In genomic region chr2:187575081-187576067, GRCh38 we compare ENCODE assay signal across 14 cellular contexts. TPM values are rescaled to one million over a fixed set of nuclear protein-coding genes. Genes with fewer than 3 reads are reported as not detected.
DNase-seq lines count a peak whose midpoint lies in the region; ATAC-seq and TF ChIP-seq lines count a peak whose summit lies in the region.
"Had no signal": no experiment of that assay in that cellular context is flagged by ENCODE, and none has a peak within 500 bp of the region (broad histone marks: within the 10 kb centered on the region; RNA-seq: fewer than 3 reads in every experiment).

No MANE protein-coding gene starts in this region.

- ATAC-seq in HCT116: no peak
- ATAC-seq in naive thymus-derived CD8-positive, alpha-beta T cell: no peak
- ATAC-seq: activated CD8-positive, alpha-beta T cell treated with anti-CD3 and anti-CD28 coated beads, Interleukin-2, amount 10 ng/mL, durations not matched to agents 7 days and 5 days had no signal

- peak overlapping the region; percentile 68 for H3K27ac Mint-ChIP-seq in chondrocyte (ENCODE audit: unreplicated experiment)
- H3K27ac Mint-ChIP-seq in naive thymus-derived CD8-positive, alpha-beta T cell: no peak overlapping the region
- H3K27ac Mint-ChIP-seq: activated CD8-positive, alpha-beta T cell treated with anti-CD3 and anti-CD28 coated beads, Interleukin-2, amount 10 ng/mL, durations not matched to agents 7 days and 5 days had no signal

- DNase-seq in HCT116 (ENCODE audit: low read depth, low spot score) (no peak), chondrocyte (ENCODE audit: low spot score) (no peak), lung microvascular endothelial cell (ENCODE audit: low read depth in 2 of 2) (peak; percentile 55 to 83), ureter (ENCODE audit: low spot score) (no peak), A172 (ENCODE audit: low spot score) (no peak)
- no peak for DNase-seq in activated CD4-positive, alpha-beta T cell treated with anti-CD3 and anti-CD28 coated beads, Interleukin-2, amount 50 U/mL, for 1 hour
- DNase-seq in naive thymus-derived CD8-positive, alpha-beta T cell: no peak
- DNase-seq: activated CD8-positive, alpha-beta T cell treated with anti-CD3 and anti-CD28 coated beads, Interleukin-2, amount 10 ng/mL, durations not matched to agents 7 days and 5 days; activated gamma-delta T cell treated with Interleukin-2 at 50 U/mL for 16 hours; GDM1; NCI-H2171 treated with DMSO at 0.1 percent for 48 hours; OCI-M1; tibial artery had no signal

- H3K27ac ChIP-seq in 22Rv1 (0 out of 2 replicates have a peak overlapping the region, but pooled peaks have one; percentile 0), HCT116 (ENCODE audit: low read depth, low read length) (no peak overlapping the region)

- TF ChIP-seq POLR2A in HCT116 (IDR thresholded peaks at IDR 0.05; ENCODE audit: borderline replicate concordance, extremely low read depth, insufficient read depth, insufficient read length): no peak

- H3K4me3 ChIP-seq in HCT116 (replicated peaks in 1 of 2; ENCODE audit: low read depth in 1 of 2, low read length in 2 of 2): no peak overlapping the region
- H3K4me3 ChIP-seq: tibial artery had no signal

- H3K9me2 ChIP-seq in HCT116 (ENCODE audit: insufficient read depth): no peaks in the 10 kb centered on the region

- no peak for TF ChIP-seq RAD21 in HCT116 (IDR thresholded peaks at IDR 0.05; ENCODE audit: low read depth)

- H3K9me3 Mint-ChIP-seq in chondrocyte (ENCODE audit: low read depth): peaks cover 14% of the 10 kb centered on the region
- peaks cover 0 to 11% (median 2%) of the 10 kb centered on the region in 9 donors for H3K9me3 Mint-ChIP-seq in naive thymus-derived CD8-positive, alpha-beta T cell

- H3K79me2 ChIP-seq in HCT116 (ENCODE audit: insufficient read depth, low read length): no peaks in the 10 kb centered on the region

- H3K27me3 ChIP-seq in HCT116 (ENCODE audit: insufficient read depth, low read length): no peaks in the 10 kb centered on the region
- H3K27me3 ChIP-seq: tibial artery had no signal

- H3K9me3 ChIP-seq in HCT116 (ENCODE audit: control insufficient read depth in 1 of 2, insufficient read depth in 1 of 2, low read depth in 1 of 2, low read length in 2 of 2): no peaks in the 10 kb centered on the region
- H3K9me3 ChIP-seq: tibial artery had no signal

- H2AFZ ChIP-seq in HCT116 (ENCODE audit: low read depth, low read length, poor library complexity, severe bottlenecking): peak overlapping the region; percentile 44

- no TSS peak for BruUV-seq in HCT116 (replicated peaks; lab: Mats Ljungman, UMichigan)

- H3K4me3 Mint-ChIP-seq in chondrocyte (ENCODE audit: unreplicated experiment): no peak overlapping the region
- H3K4me3 Mint-ChIP-seq in naive thymus-derived CD8-positive, alpha-beta T cell: no peak overlapping the region
- H3K4me3 Mint-ChIP-seq: activated CD8-positive, alpha-beta T cell treated with anti-CD3 and anti-CD28 coated beads, Interleukin-2, amount 10 ng/mL, durations not matched to agents 7 days and 5 days had no signal

- intact Hi-C loops in HCT116 (cut with micrococcal nuclease): no loop called here

- H3K4me2 ChIP-seq in HCT116 (ENCODE audit: low read length): no peak overlapping the region

- H3K36me3 ChIP-seq in HCT116 (ENCODE audit: control insufficient read depth in 1 of 2, insufficient read depth in 2 of 2, low read length in 2 of 2): no peaks in the 10 kb centered on the region
- H3K36me3 ChIP-seq: tibial artery had no signal

- TF ChIP-seq CTCF in 22Rv1 (IDR thresholded peaks at IDR 0.05) (no peak), HCT116 (IDR thresholded peaks at IDR 0.05 in 2 of 3, conservative IDR thresholded peaks at IDR 0.05 in 1 of 3; ENCODE audit: borderline replicate concordance in 1 of 3, insufficient read depth in 1 of 3, low read depth in 2 of 3, low read length in 2 of 3) (no peak), chondrocyte (IDR thresholded peaks at IDR 0.05) (no peak)

- peaks cover 1% of the 10 kb centered on the region for H3K36me3 Mint-ChIP-seq in chondrocyte (ENCODE audit: low read depth)
- H3K36me3 Mint-ChIP-seq in naive thymus-derived CD8-positive, alpha-beta T cell: peaks cover 0 to 4% (median 0%) of the 10 kb centered on the region in 3 donors

- no peaks in the 10 kb centered on the region for H3K27me3 Mint-ChIP-seq in chondrocyte (ENCODE audit: low read depth)
- H3K27me3 Mint-ChIP-seq in naive thymus-derived CD8-positive, alpha-beta T cell: peaks cover 0 to 3% (median 0%) of the 10 kb centered on the region in 5 donors

- RAD21 ChIA-PET in HCT116 (lab: Charles Lee; ENCODE audit: low non-redundant PET in 1 of 2, low total read pairs in 2 of 2, uncharacterized antibody in 2 of 2, unreplicated experiment in 2 of 2): interaction anchor here (0.9 to 1.4 kb wide), 2 partner anchors 76 kb away, joined by 3 to 4 read pairs; no protein-coding TSS in a partner anchor

- H3K9ac ChIP-seq in HCT116 (ENCODE audit: low read length): no peak overlapping the region

- POLR2A ChIA-PET in HCT116 (lab: Charles Lee): no interaction called here
- POLR2A ChIA-PET in naive thymus-derived CD8-positive, alpha-beta T cell (lab: Charles Lee): no interaction called here

- H3K4me1 Mint-ChIP-seq in chondrocyte (ENCODE audit: low read depth): peaks cover 15% of the 10 kb centered on the region
- no peaks in the 10 kb centered on the region for H3K4me1 Mint-ChIP-seq in naive thymus-derived CD8-positive, alpha-beta T cell

- CTCF ChIA-PET in HCT116 (lab: Charles Lee): interaction anchor here (10.8 kb wide), 1 partner anchor 74 kb away, joined by 412 read pairs; no protein-coding TSS in a partner anchor

- H3K4me1 ChIP-seq in HCT116 (ENCODE audit: control insufficient read depth in 1 of 2, insufficient read depth in 2 of 2, low read length in 2 of 2): no peaks in the 10 kb centered on the region; a peak in 1 of 4 replicates

- H4K20me1 ChIP-seq in HCT116 (ENCODE audit: insufficient read depth): no peaks in the 10 kb centered on the region

TF ChIP-seq in HCT116, 20 proteins besides CTCF, POLR2A, EP300 and RAD21:
- TF ChIP-seq ZNF274 (IDR thresholded peaks at IDR 0.05; ENCODE audit: low read depth, low read length) (no peak), SRF (IDR thresholded peaks at IDR 0.05; ENCODE audit: low read depth) (no peak), EGR1 (IDR thresholded peaks at IDR 0.05; ENCODE audit: low read depth) (no peak), REST (IDR thresholded peaks at IDR 0.05; ENCODE audit: low read depth) (no peak), JUND (IDR thresholded peaks at IDR 0.05) (no peak), EZH2phosphoT487 (IDR thresholded peaks at IDR 0.05; ENCODE audit: borderline replicate concordance) (no peak), CEBPB (IDR thresholded peaks at IDR 0.05; ENCODE audit: low read depth) (no peak), TCF7L2 (IDR thresholded peaks at IDR 0.05; ENCODE audit: borderline replicate concordance, extremely low read depth, insufficient read depth, insufficient read length) (no peak), ATF3 (IDR thresholded peaks at IDR 0.05) (no peak), SP1 (IDR thresholded peaks at IDR 0.05; ENCODE audit: low read depth) (no peak)

RNA-seq across cellular contexts. Expression of gene TFPI, which starts 21.1 kb away (rescaled TPM):
- total RNA-seq in HCT116 (2021; ENCODE audit: unreplicated experiment) (29.1 TPM), chondrocyte (116 to 173 TPM (median 161 TPM) in 3 replicates), lung microvascular endothelial cell (814 and 1,922 TPM in 2 replicates), ureter (54.7 TPM)
- 6.9 and 8.7 TPM in 2 replicates for polyA plus RNA-seq in HCT116 (2012)
- not detected for total RNA-seq in naive thymus-derived CD8-positive, alpha-beta T cell
- not detected for polyA plus RNA-seq in naive thymus-derived CD8-positive, alpha-beta T cell
- 166 and 226 TPM in 2 replicates for total RNA-seq in A172 (2014; rRNA removed; shearing (Covaris generic))
- total RNA-seq: activated CD8-positive, alpha-beta T cell treated with anti-CD3 and anti-CD28 coated beads, Interleukin-2, amount 10 ng/mL, durations not matched to agents 7 days and 5 days had no signal

Comparison
In these comparisons a context has a peak if more than half of its experiments do, and no peak if none do; other contexts are left out.
1. DNase-seq: peak in lung microvascular endothelial cell (2 of 2); none in HCT116 (single experiment), chondrocyte (single experiment), ureter (single experiment), activated CD4-positive, alpha-beta T cell treated with anti-CD3 and anti-CD28 coated beads, Interleukin-2, amount 50 U/mL, for 1 hour (single experiment), naive thymus-derived CD8-positive, alpha-beta T cell (0 of 10) and A172 (single experiment).
2. RNA of gene TFPI, which starts 21.1 kb away (total RNA-seq): 814 to 1,922 TPM in lung microvascular endothelial cell, 166 to 226 TPM in A172, 116 to 173 TPM in chondrocyte, 54.7 TPM in ureter (single experiment) and 29.1 TPM in HCT116 (single experiment); not detected in naive thymus-derived CD8-positive, alpha-beta T cell; every median in the first group is over 10 times any median in the second.